Comparison of ENCODE assay signal across 12 cellular contexts in genomic region chr21:25234857-25235801, GRCh38.
DNase-seq lines count a peak whose midpoint lies in the region; ATAC-seq lines count a peak whose summit lies in the region.
"Had no signal": no experiment of that assay in that cellular context is flagged by ENCODE, and none has a peak within 500 bp of the region (broad histone marks: within the 10 kb centered on the region; RNA-seq: fewer than 3 reads in every experiment).

No MANE protein-coding gene starts in this region.

- CTCF ChIA-PET in activated naive CD4-positive, alpha-beta T cell treated with anti-CD3 and anti-CD28 coated beads, Interleukin-2, amount 10 ng/mL, durations not matched to agents 7 days and 5 days (lab: Charles Lee) = no interaction called here

- peak; percentile 91 for ATAC-seq in GM18858 (IDR thresholded peaks at IDR 0.05; ENCODE audit: unreplicated experiment)
- peak; percentile 77 for ATAC-seq in GM21390 (IDR thresholded peaks at IDR 0.05; ENCODE audit: unreplicated experiment)
- ATAC-seq in HG03103 (IDR thresholded peaks at IDR 0.05; ENCODE audit: low read depth, unreplicated experiment) = peak; percentile 92
- ATAC-seq: right lobe of liver had no signal

- H3K27ac Mint-ChIP-seq in activated naive CD4-positive, alpha-beta T cell treated with anti-CD3 and anti-CD28 coated beads, Interleukin-2, amount 10 ng/mL, durations not matched to agents 7 days and 5 days = no peak overlapping the region

- no peak overlapping the region for H3K27ac ChIP-seq in substantia nigra (ENCODE audit: low read depth, low read length, poor library complexity, severe bottlenecking)
- H3K27ac ChIP-seq: right lobe of liver had no signal

- no peak overlapping the region for H3K4me3 Mint-ChIP-seq in activated naive CD4-positive, alpha-beta T cell treated with anti-CD3 and anti-CD28 coated beads, Interleukin-2, amount 10 ng/mL, durations not matched to agents 7 days and 5 days

- peak; percentile 3 for DNase-seq in RPMI7951 (ENCODE audit: low read depth)
- DNase-seq in substantia nigra (lab: John Stamatoyannopoulos, UW) = no peak
- no peak for DNase-seq in NCI-H1105 treated with DMSO at 0.1 percent for 48 hours (lab: John Stamatoyannopoulos, UW)
- DNase-seq in activated naive CD4-positive, alpha-beta T cell treated with anti-CD3 and anti-CD28 coated beads, Interleukin-2, amount 10 ng/mL, durations not matched to agents 7 days and 5 days = no peak
- no peak for DNase-seq in SW 1271 (lab: John Stamatoyannopoulos, UW)
- DNase-seq: activated T-cell treated with anti-CD3 and anti-CD28 coated beads, Interleukin-2, amount 50 U/mL, for 1 hour; NCI-H187 treated with DMSO at 0.1 percent for 48 hours; right lobe of liver; T-helper 9 cell had no signal

- no peaks in the 10 kb centered on the region for H3K27me3 Mint-ChIP-seq in activated naive CD4-positive, alpha-beta T cell treated with anti-CD3 and anti-CD28 coated beads, Interleukin-2, amount 10 ng/mL, durations not matched to agents 7 days and 5 days

- H3K36me3 Mint-ChIP-seq in activated naive CD4-positive, alpha-beta T cell treated with anti-CD3 and anti-CD28 coated beads, Interleukin-2, amount 10 ng/mL, durations not matched to agents 7 days and 5 days = no peaks in the 10 kb centered on the region

- peaks cover 2% of the 10 kb centered on the region for H3K9me3 Mint-ChIP-seq in activated naive CD4-positive, alpha-beta T cell treated with anti-CD3 and anti-CD28 coated beads, Interleukin-2, amount 10 ng/mL, durations not matched to agents 7 days and 5 days

- H3K4me1 Mint-ChIP-seq in activated naive CD4-positive, alpha-beta T cell treated with anti-CD3 and anti-CD28 coated beads, Interleukin-2, amount 10 ng/mL, durations not matched to agents 7 days and 5 days = no peaks in the 10 kb centered on the region
